In genomic region chr3:133023301-133023830, GRCh38 we compare ENCODE assay signal across 35 cellular contexts. TPM values are rescaled to one million over a fixed set of nuclear protein-coding genes. Genes with fewer than 3 reads are reported as not detected.
"Had no signal": no experiment of that assay in that cellular context is flagged by ENCODE, and none has a peak within 500 bp of the region (broad histone marks: within the 10 kb centered on the region; RNA-seq: fewer than 3 reads in every experiment).

No MANE protein-coding gene starts in this region.

- H3K27me3 Mint-ChIP-seq: activated CD4-positive, alpha-beta T cell treated with anti-CD3 and anti-CD28 coated beads, Interleukin-2, amount 10 ng/mL, durations not matched to agents 24 days and 14 days; central memory CD8-positive, alpha-beta T cell had no signal

- H3K9me3 ChIP-seq: ascending aorta, body of pancreas, MG63 had no signal

- H3K9me3 Mint-ChIP-seq: activated B cell treated with CpG ODN at 0.5 μM for 24 hours; activated CD4-positive, alpha-beta T cell treated with anti-CD3 and anti-CD28 coated beads, Interleukin-2, amount 10 ng/mL, durations not matched to agents 24 days and 14 days; activated naive CD8-positive, alpha-beta T cell treated with anti-CD3 and anti-CD28 coated beads, Interleukin-2, amount 50 U/mL, for 24 hours; activated T-cell treated with anti-CD3 and anti-CD28 coated beads, Interleukin-2, amount 50 U/mL, for 24 hours; activated T-helper 1 cell treated with anti-CD3 and anti-CD28 coated beads, Interleukin-12 subunit alpha, Interleukin-12 subunit beta, Interleukin-2, Interleukin-4 antibody, amounts not matched to agents 30 ng/mL and 10 ng/mL and 1 ng/mL, durations not matched to agents 14 hours and 24 hours and 36 hours; central memory CD8-positive, alpha-beta T cell had no signal

- H3K4me3 ChIP-seq: ascending aorta, body of pancreas, MG63, SK-N-MC had no signal

- H3K27ac Mint-ChIP-seq: activated B cell treated with CpG ODN at 0.5 μM for 24 hours; activated CD4-positive, alpha-beta T cell treated with anti-CD3 and anti-CD28 coated beads, Interleukin-2, amount 10 ng/mL, durations not matched to agents 24 days and 14 days; activated CD8-positive, alpha-beta memory T cell treated with anti-CD3 and anti-CD28 coated beads, Interleukin-2, amount 10 ng/mL, durations not matched to agents 7 days and 5 days; activated naive CD4-positive, alpha-beta T cell treated with anti-CD3 and anti-CD28 coated beads, Interleukin-2, amount 50 U/mL, for 72 hours; activated naive CD8-positive, alpha-beta T cell treated with anti-CD3 and anti-CD28 coated beads, Interleukin-2, amount 50 U/mL, for 24 hours; activated T-cell treated with anti-CD3 and anti-CD28 coated beads, Interleukin-2, amount 50 U/mL, for 24 hours; activated T-helper 1 cell treated with anti-CD3 and anti-CD28 coated beads, Interleukin-12 subunit alpha, Interleukin-12 subunit beta, Interleukin-2, Interleukin-4 antibody, amounts not matched to agents 30 ng/mL and 10 ng/mL and 1 ng/mL, durations not matched to agents 14 hours and 24 hours and 36 hours had no signal

- H3K4me3 Mint-ChIP-seq: activated B cell treated with CpG ODN at 0.5 μM for 24 hours; activated CD4-positive, alpha-beta T cell treated with anti-CD3 and anti-CD28 coated beads, Interleukin-2, amount 10 ng/mL, durations not matched to agents 24 days and 14 days; activated CD8-positive, alpha-beta memory T cell treated with anti-CD3 and anti-CD28 coated beads, Interleukin-2, amount 10 ng/mL, durations not matched to agents 7 days and 5 days; activated naive CD8-positive, alpha-beta T cell treated with anti-CD3 and anti-CD28 coated beads, Interleukin-2, amount 50 U/mL, for 24 hours; activated T-cell treated with anti-CD3 and anti-CD28 coated beads, Interleukin-2, amount 50 U/mL, for 24 hours; activated T-helper 1 cell treated with anti-CD3 and anti-CD28 coated beads, Interleukin-12 subunit alpha, Interleukin-12 subunit beta, Interleukin-2, Interleukin-4 antibody, amounts not matched to agents 30 ng/mL and 10 ng/mL and 1 ng/mL, durations not matched to agents 14 hours and 24 hours and 36 hours; central memory CD8-positive, alpha-beta T cell had no signal

- H3K27me3 ChIP-seq: ascending aorta, body of pancreas had no signal

- H3K36me3 Mint-ChIP-seq: activated CD8-positive, alpha-beta memory T cell treated with anti-CD3 and anti-CD28 coated beads, Interleukin-2, amount 10 ng/mL, durations not matched to agents 7 days and 5 days; activated naive CD4-positive, alpha-beta T cell treated with anti-CD3 and anti-CD28 coated beads, Interleukin-2, amount 50 U/mL, for 72 hours had no signal

- H3K4me1 ChIP-seq: ascending aorta, body of pancreas had no signal

- H3K36me3 ChIP-seq: ascending aorta, MG63 had no signal

- H3K4me1 Mint-ChIP-seq: activated B cell treated with CpG ODN at 0.5 μM for 24 hours; activated CD4-positive, alpha-beta T cell treated with anti-CD3 and anti-CD28 coated beads, Interleukin-2, amount 10 ng/mL, durations not matched to agents 24 days and 14 days; activated CD8-positive, alpha-beta memory T cell treated with anti-CD3 and anti-CD28 coated beads, Interleukin-2, amount 10 ng/mL, durations not matched to agents 7 days and 5 days; activated naive CD8-positive, alpha-beta T cell treated with anti-CD3 and anti-CD28 coated beads, Interleukin-2, amount 50 U/mL, for 24 hours; central memory CD8-positive, alpha-beta T cell had no signal

- H3K27ac ChIP-seq: ascending aorta, body of pancreas, KMS-11, SK-N-MC had no signal

- ATAC-seq: activated CD8-positive, alpha-beta memory T cell treated with anti-CD3 and anti-CD28 coated beads, Interleukin-2, amount 10 ng/mL, durations not matched to agents 7 days and 5 days; activated naive CD4-positive, alpha-beta T cell treated with anti-CD3 and anti-CD28 coated beads, Interleukin-2, amount 50 U/mL, for 72 hours; activated naive CD8-positive, alpha-beta T cell treated with anti-CD3 and anti-CD28 coated beads, Interleukin-2, amount 50 U/mL, for 24 hours; body of pancreas; Panc1; Right ventricle myocardium inferior had no signal

- DNase-seq: activated B cell treated with CpG ODN at 0.5 μM for 24 hours; activated CD4-positive, alpha-beta T cell treated with anti-CD3 and anti-CD28 coated beads for 1 hour; activated CD4-positive, alpha-beta T cell treated with anti-CD3 and anti-CD28 coated beads, Interleukin-2, amount 10 ng/mL, durations not matched to agents 24 days and 14 days; activated CD4-positive, alpha-beta T cell treated with anti-CD3 and anti-CD28 coated beads, Interleukin-2, amount 50 U/mL, for 48 hours; activated CD8-positive, alpha-beta memory T cell treated with anti-CD3 and anti-CD28 coated beads, Interleukin-2, amount 10 ng/mL, durations not matched to agents 7 days and 5 days; activated effector memory CD4-positive, alpha-beta T cell treated with anti-CD3 and anti-CD28 coated beads, Interleukin-2, amount 50 U/mL, for 16 hours; activated naive CD4-positive, alpha-beta T cell treated with Interleukin-2 at 50 U/mL for 16 hours; activated naive CD8-positive, alpha-beta T cell treated with anti-CD3 and anti-CD28 coated beads, Interleukin-2, amount 50 U/mL, for 24 hours; activated T-cell treated with anti-CD3 and anti-CD28 coated beads, Interleukin-2, amount 50 U/mL, for 24 hours; amniotic stem cell; MG63; MV-4-11; NCI-H1092 treated with DMSO at 0.1 percent for 48 hours; NCI-H1417 treated with DMSO at 0.1 percent for 48 hours; NCI-H1694; NCI-H2029; NCI-H2107; NCI-H2171 treated with DMSO at 0.1 percent for 48 hours; NCI-H226; NCI-H526; NCI-H82; RPMI8226; T-helper 1 cell had no signal

RNA-seq across cellular contexts. Expression of gene TMEM108, which starts 14.8 kb away (rescaled TPM):
- total RNA-seq: activated B cell treated with CpG ODN at 0.5 μM for 24 hours; activated CD4-positive, alpha-beta T cell treated with anti-CD3 and anti-CD28 coated beads, Interleukin-2, amount 10 ng/mL, durations not matched to agents 24 days and 14 days; activated CD8-positive, alpha-beta memory T cell treated with anti-CD3 and anti-CD28 coated beads, Interleukin-2, amount 10 ng/mL, durations not matched to agents 7 days and 5 days; activated naive CD4-positive, alpha-beta T cell treated with anti-CD3 and anti-CD28 coated beads, Interleukin-2, amount 50 U/mL, for 72 hours; activated T-helper 1 cell treated with anti-CD3 and anti-CD28 coated beads, Interleukin-12 subunit alpha, Interleukin-12 subunit beta, Interleukin-2, Interleukin-4 antibody, amounts not matched to agents 30 ng/mL and 10 ng/mL and 1 ng/mL, durations not matched to agents 14 hours and 24 hours and 36 hours; ascending aorta; NCI-H460; OCI-LY7; T-helper 2 cell treated with Interferon-gamma antibody and Interleukin-4, amounts not matched to agents 100 ng/mL and 5 ng/mL, for 36 hours had no signal
